Comparison of ENCODE assay signal across 1 cellular context in the genomic region with DNA sequence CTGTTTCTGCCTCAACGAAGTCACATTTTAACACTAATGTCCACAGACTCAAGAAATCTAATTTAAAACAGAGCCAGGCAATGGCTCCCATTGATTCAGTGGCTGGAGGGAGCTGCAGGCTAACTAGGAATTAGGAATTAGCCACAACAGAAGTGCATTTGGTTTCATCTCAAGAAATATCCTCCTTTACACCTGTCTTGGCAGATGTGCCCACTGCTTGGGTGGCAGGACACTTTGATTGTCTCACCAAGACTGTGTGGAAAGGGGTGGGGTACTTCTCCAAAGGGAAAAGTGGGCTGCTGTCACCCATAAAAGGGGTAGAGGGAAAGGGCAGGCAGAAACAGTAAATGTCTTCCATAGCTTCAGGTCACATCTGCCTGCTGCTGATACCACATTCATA.
TF ChIP-seq lines count a peak whose summit lies in the region.

No MANE protein-coding gene starts in this region.

TF ChIP-seq in H1, 55 proteins besides CTCF, POLR2A, EP300 and RAD21:
- TF ChIP-seq CTBP2 (IDR thresholded peaks at IDR 0.05; ENCODE audit: borderline replicate concordance, insufficient read depth, insufficient read length, low read length): no peak
- no peak for TF ChIP-seq EGR1 (IDR thresholded peaks at IDR 0.05; ENCODE audit: borderline replicate concordance, low read depth, low read length)
- TF ChIP-seq RNF2 (IDR thresholded peaks at IDR 0.05; ENCODE audit: borderline replicate concordance, low read depth, low read length, missing control alignments, poor library complexity, severe bottlenecking): no peak
- TF ChIP-seq MAFK (IDR thresholded peaks at IDR 0.05; ENCODE audit: low read depth, low read length): no peak
